In genomic region chr11:93784152-93784934, GRCh38 we compare ENCODE assay signal across 8 cellular contexts. TPM values are rescaled to one million over a fixed set of nuclear protein-coding genes. Genes with fewer than 3 reads are reported as not detected.
A peak's percentile ranks its signal among the peaks of the same experiment; 100 is the strongest.
DNase-seq lines count a peak whose midpoint lies in the region; ATAC-seq and TF ChIP-seq lines count a peak whose summit lies in the region.

Gene MED17, plus strand, starts transcription at chr11:93784282. Its CDS starts 232 bp downstream, at chr11:93784514.

- intact Hi-C loops in CD14-positive monocyte (cut with micrococcal nuclease) = loop anchor here (5.0 kb wide), 2 partner anchors 42 to 547 kb away; partner anchors contain the start of genes C11orf54 (in 2 of the 2) and TAF1D (in 2 of the 2)
- intact Hi-C loops in dendritic cell treated with granulocyte-macrophage colony-stimulating factor and Interleukin-4, amounts not matched to agents 40 ng/mL and 50 ng/mL, for 4 days (cut with micrococcal nuclease) = loop anchor here (1.0 to 10.0 kb wide), 3 partner anchors 43 to 590 kb away; partner anchors contain the start of genes C11orf54, CEP295, SLC36A4 and TAF1D

- peak within 1 kb of the TSS; percentile 96 to 98 for H3K4me3 Mint-ChIP-seq in CD14-positive monocyte
- H3K4me3 Mint-ChIP-seq in dendritic cell treated with granulocyte-macrophage colony-stimulating factor and Interleukin-4, amounts not matched to agents 40 ng/mL and 50 ng/mL, for 4 days = peak within 1 kb of the TSS; percentile 88

- peak within 1 kb of the TSS; percentile 67 to 97 (median 90) for H3K27ac Mint-ChIP-seq in CD14-positive monocyte
- peak within 1 kb of the TSS; percentile 90 for H3K27ac Mint-ChIP-seq in dendritic cell treated with granulocyte-macrophage colony-stimulating factor and Interleukin-4, amounts not matched to agents 40 ng/mL and 50 ng/mL, for 4 days

- TF ChIP-seq CTCF in CD14-positive monocyte (IDR thresholded peaks at IDR 0.05) = peak; percentile 59

- no peaks in the 10 kb centered on the region for H3K27me3 Mint-ChIP-seq in CD14-positive monocyte (ENCODE audit: low read depth in 3 of 3)
- no peaks in the 10 kb centered on the region for H3K27me3 Mint-ChIP-seq in dendritic cell treated with granulocyte-macrophage colony-stimulating factor and Interleukin-4, amounts not matched to agents 40 ng/mL and 50 ng/mL, for 4 days

- ATAC-seq in GM19351 (IDR thresholded peaks at IDR 0.05; ENCODE audit: unreplicated experiment) = peak; percentile 92
- ATAC-seq in HG03521 (IDR thresholded peaks at IDR 0.05; ENCODE audit: unreplicated experiment) = peak; percentile 97
- peak; percentile 99 for ATAC-seq in left lobe of liver

- H3K4me1 Mint-ChIP-seq in CD14-positive monocyte = peaks cover 33% of the 10 kb centered on the region
- peaks cover 31% of the 10 kb centered on the region for H3K4me1 Mint-ChIP-seq in dendritic cell treated with granulocyte-macrophage colony-stimulating factor and Interleukin-4, amounts not matched to agents 40 ng/mL and 50 ng/mL, for 4 days (ENCODE audit: low read depth)

- H3K9me3 Mint-ChIP-seq in CD14-positive monocyte = peaks cover 0 to 3% (median 0%) of the 10 kb centered on the region in 7 donors
- H3K9me3 Mint-ChIP-seq in dendritic cell treated with granulocyte-macrophage colony-stimulating factor and Interleukin-4, amounts not matched to agents 40 ng/mL and 50 ng/mL, for 4 days = no peaks in the 10 kb centered on the region

- peak; percentile 87 for DNase-seq in CD14-positive monocyte (ENCODE audit: low spot score)
- DNase-seq in NCI-H69 (lab: John Stamatoyannopoulos, UW) = peak; percentile 98
- DNase-seq in activated CD4-positive, alpha-beta T cell treated with anti-CD3 and anti-CD28 coated beads, Interleukin-2, amount 50 U/mL, for 1 hour = peak; percentile 86
- DNase-seq in left lobe of liver (ENCODE audit: low spot score) = peak; percentile 93
- DNase-seq in stimulated activated CD4-positive, alpha-beta T cell treated with anti-CD3 and anti-CD28 coated beads, Interleukin-2, amount 100 ng/mL, for 4 hours (ENCODE audit: low read depth) = peak; percentile 86

- H3K36me3 Mint-ChIP-seq in CD14-positive monocyte = peaks cover 6 to 27% of the 10 kb centered on the region in 2 donors
- H3K36me3 Mint-ChIP-seq in dendritic cell treated with granulocyte-macrophage colony-stimulating factor and Interleukin-4, amounts not matched to agents 40 ng/mL and 50 ng/mL, for 4 days (ENCODE audit: low read depth) = peaks cover 48% of the 10 kb centered on the region

RNA-seq across cellular contexts. Expression of gene MED17, which starts in this region (rescaled TPM):
- 1 to 10 TPM; 3.4 to 4.4 TPM for polyA plus RNA-seq in CD14-positive monocyte
- total RNA-seq in left lobe of liver = 9.3 TPM

Comparison
In these comparisons a context has a peak if more than half of its experiments do, and no peak if none do; other contexts are left out.
1. Peak in every context shown above with its lines: DNase-seq and ATAC-seq.